Comparison of ENCODE assay signal across 20 cellular contexts in genomic region chr9:680106-680505, GRCh38.
DNase-seq lines count a peak whose midpoint lies in the region; ATAC-seq and TF ChIP-seq lines count a peak whose summit lies in the region.
"Had no signal": no experiment of that assay in that cellular context is flagged by ENCODE, and none has a peak within 500 bp of the region (broad histone marks: within the 10 kb centered on the region; RNA-seq: fewer than 3 reads in every experiment).

No MANE protein-coding gene starts in this region.

- H3K9me3 Mint-ChIP-seq in chondrocyte (ENCODE audit: low read depth), result no peaks in the 10 kb centered on the region

- H3K27me3 Mint-ChIP-seq in chondrocyte (ENCODE audit: low read depth), result no peaks in the 10 kb centered on the region

- no peaks in the 10 kb centered on the region for H3K36me3 Mint-ChIP-seq in chondrocyte (ENCODE audit: low read depth)

- no peak overlapping the region for H3K4me3 ChIP-seq in astrocyte of the spinal cord (ENCODE audit: low read depth, low read length)
- H3K4me3 ChIP-seq: GM12878, K562 had no signal

- no peak overlapping the region for H3K27ac Mint-ChIP-seq in chondrocyte (ENCODE audit: unreplicated experiment)
- H3K27ac Mint-ChIP-seq: CD4-positive, CD25-positive, alpha-beta regulatory T cell had no signal

- in situ Hi-C loops in astrocyte of the spinal cord (cut with HindIII; ENCODE audit: low sequenced_read_pairs), result no loop called here

- DNase-seq in Daoy (ENCODE audit: low read depth), result peak; percentile 55
- DNase-seq in NCI-H460 (ENCODE audit: extremely low read depth, low read depth), result peak; percentile 33
- peak; percentile 50 for DNase-seq in astrocyte of the spinal cord (ENCODE audit: low read depth, low spot score)
- peak; percentile 56 for DNase-seq in foreskin melanocyte
- DNase-seq in glomerular visceral epithelial cell (ENCODE audit: extremely low spot score), result no peak
- DNase-seq in chondrocyte (ENCODE audit: low spot score), result no peak
- DNase-seq: CD4-positive, CD25-positive, alpha-beta regulatory T cell; DMS79 treated with DMSO at 0.1 percent for 48 hours; MM.1S; NCI-H1092; NCI-H146; NCI-H2029; NCI-H345; NCI-H526; Right ventricle myocardium superior had no signal

- ATAC-seq in GM18858 (IDR thresholded peaks at IDR 0.05; ENCODE audit: unreplicated experiment), result no peak
- ATAC-seq in HG02938 (IDR thresholded peaks at IDR 0.05; ENCODE audit: unreplicated experiment), result no peak
- ATAC-seq: GM12878, HCT116, K562 had no signal

- no peak overlapping the region for H3K4me3 Mint-ChIP-seq in chondrocyte (ENCODE audit: unreplicated experiment)

- H3K4me1 Mint-ChIP-seq in chondrocyte (ENCODE audit: low read depth), result peaks cover 32% of the 10 kb centered on the region

- TF ChIP-seq CTCF in astrocyte of the spinal cord (IDR thresholded peaks at IDR 0.05; ENCODE audit: low read depth, low read length) (no peak), chondrocyte (IDR thresholded peaks at IDR 0.05) (no peak)

Comparison
In these comparisons a context has a peak if more than half of its experiments do, and no peak if none do; other contexts are left out.
1. DNase-seq: peak in Daoy (single experiment), NCI-H460 (single experiment), astrocyte of the spinal cord (single experiment) and foreskin melanocyte (single experiment); none in glomerular visceral epithelial cell (single experiment) and chondrocyte (single experiment).